ENCODE assay signal across 18 cellular contexts in the genomic region with DNA sequence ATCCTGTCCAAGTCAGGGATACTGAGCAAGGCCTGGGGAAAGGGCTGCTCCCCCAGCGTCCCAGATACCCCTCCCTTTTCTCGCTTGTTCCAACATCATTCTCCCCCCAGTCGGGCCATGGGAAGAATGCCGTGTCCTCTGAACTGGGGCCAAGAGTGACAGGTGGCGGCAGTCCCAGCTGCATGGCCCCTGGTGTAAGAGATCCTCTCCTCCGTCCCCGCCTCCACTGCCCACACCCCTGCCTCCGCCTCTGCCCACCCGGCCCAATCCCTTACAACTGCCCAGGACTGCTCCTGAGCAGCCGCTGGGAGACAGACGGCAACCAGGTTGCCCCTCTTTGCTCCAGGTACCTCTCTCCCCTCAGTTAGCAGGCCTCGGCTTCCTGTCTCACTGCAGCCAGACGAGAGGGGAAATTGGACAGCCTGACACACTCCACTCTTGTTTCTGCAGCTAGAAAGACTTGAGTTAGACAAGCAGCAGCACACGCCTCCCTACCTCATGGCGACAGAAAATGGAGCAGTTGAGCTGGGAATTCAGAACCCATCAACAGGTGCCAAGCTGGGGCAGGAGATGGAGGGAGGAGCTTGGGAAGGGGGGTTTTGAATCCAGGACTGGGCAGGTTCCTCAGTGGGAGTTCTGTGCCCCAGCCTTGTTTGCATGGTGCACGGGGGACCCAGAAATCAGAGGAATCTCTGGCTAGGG. TPM values are rescaled to one million over a fixed set of nuclear protein-coding genes. Genes with fewer than 3 reads are reported as not detected.
DNase-seq lines count a peak whose midpoint lies in the region; ATAC-seq, FAIRE-seq and TF ChIP-seq lines count a peak whose summit lies in the region.
"Had no signal": no experiment of that assay in that cellular context is flagged by ENCODE, and none has a peak within 500 bp of the region (broad histone marks: within the 10 kb centered on the region; RNA-seq: fewer than 3 reads in every experiment).

TSS of gene MYLK2 (plus strand) at position 274 of the 702 bp plus-strand sequence. CDS start at position 499, 225 bp downstream.

- peaks cover 1% of the 10 kb centered on the region for H3K27me3 Mint-ChIP-seq in activated T-helper 1 cell treated with anti-CD3 and anti-CD28 coated beads, Interleukin-12 subunit alpha, Interleukin-12 subunit beta, Interleukin-2, Interleukin-4 antibody, amounts not matched to agents 30 ng/mL and 10 ng/mL and 1 ng/mL, durations not matched to agents 14 hours and 24 hours and 36 hours (ENCODE audit: insufficient read depth)

- peak within 1 kb of the TSS; percentile 6 to 46 for H3K27ac ChIP-seq in right atrium auricular region
- no peak within 1 kb of the TSS for H3K27ac ChIP-seq in small intestine (ENCODE audit: low read depth in 1 of 2, low read length in 1 of 2)
- H3K27ac ChIP-seq: C4-2B, transverse colon had no signal

- H3K9me3 ChIP-seq in right atrium auricular region, result no peaks in the 10 kb centered on the region
- no peaks in the 10 kb centered on the region for H3K9me3 ChIP-seq in small intestine (ENCODE audit: control insufficient read depth, low read depth)
- H3K9me3 ChIP-seq: transverse colon had no signal

- no peak for TF ChIP-seq CTCF in right atrium auricular region (IDR thresholded peaks at IDR 0.05)

- H3K4me1 ChIP-seq in right atrium auricular region (peaks cover 0 to 20% of the 10 kb centered on the region in 2 donors), small intestine (ENCODE audit: control insufficient read depth in 2 of 2, insufficient read depth in 1 of 2, low read depth in 1 of 2, low read length in 1 of 2) (no peaks in the 10 kb centered on the region)

- no peaks in the 10 kb centered on the region for H3K9me3 Mint-ChIP-seq in activated T-helper 1 cell treated with anti-CD3 and anti-CD28 coated beads, Interleukin-12 subunit alpha, Interleukin-12 subunit beta, Interleukin-2, Interleukin-4 antibody, amounts not matched to agents 30 ng/mL and 10 ng/mL and 1 ng/mL, durations not matched to agents 14 hours and 24 hours and 36 hours
- H3K9me3 Mint-ChIP-seq: activated naive CD4-positive, alpha-beta T cell treated with anti-CD3 and anti-CD28 coated beads, Interleukin-2, amount 10 ng/mL, durations not matched to agents 7 days and 5 days; mesothelial cell of epicardium had no signal

- H3K4me3 Mint-ChIP-seq in activated T-helper 1 cell treated with anti-CD3 and anti-CD28 coated beads, Interleukin-12 subunit alpha, Interleukin-12 subunit beta, Interleukin-2, Interleukin-4 antibody, amounts not matched to agents 30 ng/mL and 10 ng/mL and 1 ng/mL, durations not matched to agents 14 hours and 24 hours and 36 hours, result no peak within 1 kb of the TSS
- H3K4me3 Mint-ChIP-seq: activated naive CD4-positive, alpha-beta T cell treated with anti-CD3 and anti-CD28 coated beads, Interleukin-2, amount 10 ng/mL, durations not matched to agents 7 days and 5 days; mesothelial cell of epicardium had no signal

- H3K36me3 ChIP-seq in right atrium auricular region, result no peaks in the 10 kb centered on the region
- no peaks in the 10 kb centered on the region for H3K36me3 ChIP-seq in small intestine (ENCODE audit: control insufficient read depth in 2 of 2, insufficient read depth in 2 of 2, low read length in 2 of 2)
- H3K36me3 ChIP-seq: transverse colon had no signal

- FAIRE-seq in small intestine (lab: Jason Lieb, UNC), result no peak
- FAIRE-seq: colon, endothelial cell of umbilical vein had no signal

- no peaks in the 10 kb centered on the region for H3K4me1 Mint-ChIP-seq in activated T-helper 1 cell treated with anti-CD3 and anti-CD28 coated beads, Interleukin-12 subunit alpha, Interleukin-12 subunit beta, Interleukin-2, Interleukin-4 antibody, amounts not matched to agents 30 ng/mL and 10 ng/mL and 1 ng/mL, durations not matched to agents 14 hours and 24 hours and 36 hours (ENCODE audit: low read depth)

- intact Hi-C loops in activated T-helper 1 cell treated with anti-CD3 and anti-CD28 coated beads, Interleukin-12 subunit alpha, Interleukin-12 subunit beta, Interleukin-2, Interleukin-4 antibody, amounts not matched to agents 30 ng/mL and 10 ng/mL and 1 ng/mL, durations not matched to agents 14 hours and 24 hours and 36 hours (cut with micrococcal nuclease), result no loop called here

- WGBS in small intestine, 3 donors, result 36 to 64% (median 53%) methylated on average over 16 of the region's 16 CpGs

- peak within 1 kb of the TSS; percentile 18 for H3K27ac Mint-ChIP-seq in activated T-helper 1 cell treated with anti-CD3 and anti-CD28 coated beads, Interleukin-12 subunit alpha, Interleukin-12 subunit beta, Interleukin-2, Interleukin-4 antibody, amounts not matched to agents 30 ng/mL and 10 ng/mL and 1 ng/mL, durations not matched to agents 14 hours and 24 hours and 36 hours
- H3K27ac Mint-ChIP-seq: activated naive CD4-positive, alpha-beta T cell treated with anti-CD3 and anti-CD28 coated beads, Interleukin-2, amount 10 ng/mL, durations not matched to agents 7 days and 5 days; mesothelial cell of epicardium had no signal

- H3K27me3 ChIP-seq in right atrium auricular region (no peaks in the 10 kb centered on the region), small intestine (ENCODE audit: control insufficient read depth in 2 of 2, insufficient read depth in 2 of 2, low read length in 2 of 2) (no peaks in the 10 kb centered on the region)
- H3K27me3 ChIP-seq: transverse colon had no signal

- DNase-seq in DMS 273 treated with DMSO at 0.1 percent for 48 hours (lab: John Stamatoyannopoulos, UW) (peak; percentile 61), NCI-H2029 treated with DMSO at 0.1 percent for 48 hours (lab: John Stamatoyannopoulos, UW) (peak; percentile 53), right atrium auricular region (ENCODE audit: low spot score) (no peak), small intestine (no peak)
- DNase-seq in activated T-helper 1 cell treated with anti-CD3 and anti-CD28 coated beads, Interleukin-12 subunit alpha, Interleukin-12 subunit beta, Interleukin-2, Interleukin-4 antibody, amounts not matched to agents 30 ng/mL and 10 ng/mL and 1 ng/mL, durations not matched to agents 14 hours and 24 hours and 36 hours (ENCODE audit: low spot score), result no peak
- DNase-seq: activated naive CD4-positive, alpha-beta T cell treated with anti-CD3 and anti-CD28 coated beads, Interleukin-2, amount 10 ng/mL, durations not matched to agents 7 days and 5 days; GOT3; NK-92 treated with Interleukin-12 subunit alpha and Interleukin-12 subunit beta, amount 100 ng/mL, for 24 hours; stimulated activated naive CD4-positive, alpha-beta T cell treated with Interleukin-2 at 50 U/mL for 16 hours; transverse colon had no signal

- no peaks in the 10 kb centered on the region for H3K36me3 Mint-ChIP-seq in activated T-helper 1 cell treated with anti-CD3 and anti-CD28 coated beads, Interleukin-12 subunit alpha, Interleukin-12 subunit beta, Interleukin-2, Interleukin-4 antibody, amounts not matched to agents 30 ng/mL and 10 ng/mL and 1 ng/mL, durations not matched to agents 14 hours and 24 hours and 36 hours (ENCODE audit: low read depth)
- H3K36me3 Mint-ChIP-seq: activated naive CD4-positive, alpha-beta T cell treated with anti-CD3 and anti-CD28 coated beads, Interleukin-2, amount 10 ng/mL, durations not matched to agents 7 days and 5 days; mesothelial cell of epicardium had no signal

- no peak within 1 kb of the TSS for H3K4me3 ChIP-seq in right atrium auricular region
- H3K4me3 ChIP-seq in small intestine (ENCODE audit: low read depth in 1 of 2, low read length in 2 of 2), result no peak within 1 kb of the TSS
- H3K4me3 ChIP-seq: transverse colon had no signal

- ATAC-seq in HG03342 (IDR thresholded peaks at IDR 0.05; ENCODE audit: unreplicated experiment), result no peak
- no peak for ATAC-seq in GM18498 (IDR thresholded peaks at IDR 0.05; ENCODE audit: unreplicated experiment)
- ATAC-seq in GM19455 (IDR thresholded peaks at IDR 0.05; ENCODE audit: unreplicated experiment), result no peak

RNA-seq across cellular contexts. Expression of gene MYLK2, which starts in this region (rescaled TPM):
- 0.29 and 0.44 TPM in 2 replicates for total RNA-seq in activated T-helper 1 cell treated with anti-CD3 and anti-CD28 coated beads, Interleukin-12 subunit alpha, Interleukin-12 subunit beta, Interleukin-2, Interleukin-4 antibody, amounts not matched to agents 30 ng/mL and 10 ng/mL and 1 ng/mL, durations not matched to agents 14 hours and 24 hours and 36 hours
- total RNA-seq in right atrium auricular region, result under 1 TPM in 1 of 2 donors, not detected in 1; 0.12 TPM
- polyA plus RNA-seq in small intestine, result under 1 TPM in 2 of 3 donors, not detected in 1; 0.27 to 0.28 TPM
- total RNA-seq: renal cortical epithelial cell had no signal

Comparison
In these comparisons a context has a peak if more than half of its experiments do, and no peak if none do; other contexts are left out.
1. DNase-seq: peak in DMS 273 treated with DMSO at 0.1 percent for 48 hours (single experiment) and NCI-H2029 treated with DMSO at 0.1 percent for 48 hours (single experiment); none in activated T-helper 1 cell treated with anti-CD3 and anti-CD28 coated beads, Interleukin-12 subunit alpha, Interleukin-12 subunit beta, Interleukin-2, Interleukin-4 antibody, amounts not matched to agents 30 ng/mL and 10 ng/mL and 1 ng/mL, durations not matched to agents 14 hours and 24 hours and 36 hours (single experiment), right atrium auricular region (single experiment) and small intestine (single experiment).
2. H3K27ac ChIP-seq: peak in right atrium auricular region (2 of 2); none in small intestine (0 of 2).